Comparison of ENCODE assay signal across 35 cellular contexts in genomic region chr6:66032626-66033025, GRCh38.
"Had no signal": no experiment of that assay in that cellular context is flagged by ENCODE, and none has a peak within 500 bp of the region (broad histone marks: within the 10 kb centered on the region; RNA-seq: fewer than 3 reads in every experiment).

No MANE protein-coding gene starts in this region.

- H3K27ac Mint-ChIP-seq: activated B cell treated with CpG ODN at 0.5 μM for 24 hours; activated CD4-positive, alpha-beta memory T cell treated with anti-CD3 and anti-CD28 coated beads for 36 hours; activated CD4-positive, alpha-beta T cell treated with anti-CD3 and anti-CD28 coated beads, Interleukin-2, amount 10 ng/mL, durations not matched to agents 24 days and 14 days; activated CD8-positive, alpha-beta T cell treated with anti-CD3 and anti-CD28 coated beads for 36 hours; activated naive CD4-positive, alpha-beta T cell treated with anti-CD3 and anti-CD28 coated beads for 36 hours; activated naive CD4-positive, alpha-beta T cell treated with anti-CD3 and anti-CD28 coated beads, Interleukin-2, amount 50 U/mL, for 72 hours; activated naive CD8-positive, alpha-beta T cell treated with anti-CD3 and anti-CD28 coated beads for 36 hours; activated T-cell treated with anti-CD3 and anti-CD28 coated beads, Interleukin-2, amount 50 U/mL, for 72 hours; activated T-helper 1 cell treated with anti-CD3 and anti-CD28 coated beads, Interleukin-12 subunit alpha, Interleukin-12 subunit beta, Interleukin-2, Interleukin-4 antibody, amounts not matched to agents 30 ng/mL and 10 ng/mL and 1 ng/mL, durations not matched to agents 14 hours and 24 hours and 36 hours; activated T-helper 17 cell treated with anti-CD3 and anti-CD28 coated beads, Interleukin-2, amount 50 U/mL, for 72 hours; T-helper 1 cell treated with Interleukin-12 subunit alpha and Interleukin-12 subunit beta and Interleukin-4 antibody, amounts not matched to agents 30 μg/mL and 1 μg/mL, for 36 hours; T-helper 2 cell treated with Interferon-gamma antibody and Interleukin-4, amounts not matched to agents 5 μg/mL and 100 μg/mL, for 36 hours had no signal

- H3K27me3 ChIP-seq: adrenal gland, body of pancreas, brain microvascular endothelial cell, breast epithelium had no signal

- DNase-seq: activated B cell treated with CpG ODN at 0.5 μM for 24 hours; activated CD4-positive, alpha-beta memory T cell treated with anti-CD3 and anti-CD28 coated beads for 36 hours; activated CD4-positive, alpha-beta T cell treated with anti-CD3 and anti-CD28 coated beads for 4 hours; activated CD4-positive, alpha-beta T cell treated with anti-CD3 and anti-CD28 coated beads, Interleukin-2, amount 10 ng/mL, durations not matched to agents 24 days and 14 days; activated CD4-positive, alpha-beta T cell treated with anti-CD3 and anti-CD28 coated beads, Interleukin-2, amount 50 U/mL, for 1 hour; activated CD4-positive, alpha-beta T cell treated with anti-CD3 and anti-CD28 coated beads, Interleukin-2, amount 50 U/mL, for 4 hours; activated CD4-positive, CD25-positive, alpha-beta regulatory T cell treated with anti-CD3 and anti-CD28 coated beads, Interleukin-2, amount 50 U/mL, for 72 hours; activated CD8-positive, alpha-beta memory T cell treated with anti-CD3 and anti-CD28 coated beads, Interleukin-2, amount 50 U/mL, for 4 hours; activated CD8-positive, alpha-beta T cell treated with anti-CD3 and anti-CD28 coated beads for 36 hours; activated effector memory CD4-positive, alpha-beta T cell treated with anti-CD3 and anti-CD28 coated beads, Interleukin-2, amount 50 U/mL, for 16 hours; activated gamma-delta T cell treated with Interleukin-2 at 50 U/mL for 16 hours; activated naive CD4-positive, alpha-beta T cell; activated naive CD4-positive, alpha-beta T cell treated with anti-CD3 and anti-CD28 coated beads for 36 hours; activated naive CD4-positive, alpha-beta T cell treated with anti-CD3 and anti-CD28 coated beads, Interleukin-2, amount 50 U/mL, for 16 hours; activated naive CD8-positive, alpha-beta T cell treated with anti-CD3 and anti-CD28 coated beads for 36 hours; activated T-cell treated with anti-CD3 and anti-CD28 coated beads for 4 hours; activated T-cell treated with anti-CD3 and anti-CD28 coated beads, Interleukin-2, amount 50 U/mL, for 1 hour; activated T-cell treated with anti-CD3 and anti-CD28 coated beads, Interleukin-2, amount 50 U/mL, for 4 hours; activated T-cell treated with anti-CD3 and anti-CD28 coated beads, Interleukin-2, amount 50 U/mL, for 72 hours; adrenal gland; amniotic stem cell; aorta; body of pancreas; brain microvascular endothelial cell; central memory CD4-positive, alpha-beta T cell; T-helper 2 cell; T-helper 9 cell had no signal

- H3K4me1 ChIP-seq: adrenal gland, body of pancreas, breast epithelium had no signal

- H3K27me3 Mint-ChIP-seq: activated B cell treated with CpG ODN at 0.5 μM for 24 hours; activated CD4-positive, alpha-beta memory T cell treated with anti-CD3 and anti-CD28 coated beads for 36 hours; activated CD4-positive, alpha-beta T cell treated with anti-CD3 and anti-CD28 coated beads, Interleukin-2, amount 10 ng/mL, durations not matched to agents 24 days and 14 days; activated CD8-positive, alpha-beta T cell treated with anti-CD3 and anti-CD28 coated beads for 36 hours; activated naive CD8-positive, alpha-beta T cell treated with anti-CD3 and anti-CD28 coated beads for 36 hours; activated T-helper 17 cell treated with anti-CD3 and anti-CD28 coated beads, Interleukin-2, amount 50 U/mL, for 72 hours had no signal

- H3K9me3 ChIP-seq: adrenal gland, body of pancreas, breast epithelium had no signal

- FAIRE-seq: astrocyte had no signal

- H3K27ac ChIP-seq: adrenal gland, body of pancreas, brain microvascular endothelial cell, breast epithelium, VCaP had no signal

- H3K36me3 ChIP-seq: adrenal gland, brain microvascular endothelial cell, breast epithelium had no signal

- H3K36me3 Mint-ChIP-seq: activated CD4-positive, alpha-beta memory T cell treated with anti-CD3 and anti-CD28 coated beads for 36 hours; activated naive CD4-positive, alpha-beta T cell treated with anti-CD3 and anti-CD28 coated beads, Interleukin-2, amount 50 U/mL, for 72 hours; activated naive CD8-positive, alpha-beta T cell treated with anti-CD3 and anti-CD28 coated beads for 36 hours had no signal

- ATAC-seq: activated CD8-positive, alpha-beta T cell treated with anti-CD3 and anti-CD28 coated beads for 36 hours; activated naive CD4-positive, alpha-beta T cell treated with anti-CD3 and anti-CD28 coated beads, Interleukin-2, amount 50 U/mL, for 72 hours; activated T-cell treated with anti-CD3 and anti-CD28 coated beads, Interleukin-2, amount 50 U/mL, for 4 hours; activated T-cell treated with anti-CD3 and anti-CD28 coated beads, Interleukin-2, amount 50 U/mL, for 72 hours; activated T-helper 17 cell treated with anti-CD3 and anti-CD28 coated beads, Interleukin-2, amount 50 U/mL, for 72 hours; body of pancreas had no signal

- H3K4me1 Mint-ChIP-seq: activated B cell treated with CpG ODN at 0.5 μM for 24 hours; activated CD4-positive, alpha-beta T cell treated with anti-CD3 and anti-CD28 coated beads, Interleukin-2, amount 10 ng/mL, durations not matched to agents 24 days and 14 days; activated naive CD8-positive, alpha-beta T cell treated with anti-CD3 and anti-CD28 coated beads for 36 hours; activated T-helper 17 cell treated with anti-CD3 and anti-CD28 coated beads, Interleukin-2, amount 50 U/mL, for 72 hours had no signal

- H3K4me3 ChIP-seq: adrenal gland, body of pancreas, breast epithelium had no signal

- H3K4me3 Mint-ChIP-seq: activated B cell treated with CpG ODN at 0.5 μM for 24 hours; activated CD4-positive, alpha-beta memory T cell treated with anti-CD3 and anti-CD28 coated beads for 36 hours; activated CD4-positive, alpha-beta T cell treated with anti-CD3 and anti-CD28 coated beads, Interleukin-2, amount 10 ng/mL, durations not matched to agents 24 days and 14 days; activated CD8-positive, alpha-beta T cell treated with anti-CD3 and anti-CD28 coated beads for 36 hours; activated naive CD4-positive, alpha-beta T cell treated with anti-CD3 and anti-CD28 coated beads for 36 hours; activated naive CD8-positive, alpha-beta T cell treated with anti-CD3 and anti-CD28 coated beads for 36 hours; activated T-cell treated with anti-CD3 and anti-CD28 coated beads, Interleukin-2, amount 50 U/mL, for 4 hours; activated T-cell treated with anti-CD3 and anti-CD28 coated beads, Interleukin-2, amount 50 U/mL, for 72 hours; activated T-helper 1 cell treated with anti-CD3 and anti-CD28 coated beads, Interleukin-12 subunit alpha, Interleukin-12 subunit beta, Interleukin-2, Interleukin-4 antibody, amounts not matched to agents 30 ng/mL and 10 ng/mL and 1 ng/mL, durations not matched to agents 14 hours and 24 hours and 36 hours; activated T-helper 17 cell treated with anti-CD3 and anti-CD28 coated beads, Interleukin-2, amount 50 U/mL, for 72 hours; T-helper 1 cell treated with Interleukin-12 subunit alpha and Interleukin-12 subunit beta and Interleukin-4 antibody, amounts not matched to agents 30 μg/mL and 1 μg/mL, for 36 hours; T-helper 2 cell treated with Interferon-gamma antibody and Interleukin-4, amounts not matched to agents 5 μg/mL and 100 μg/mL, for 36 hours had no signal
